ENCODE assay signal across 10 cellular contexts in the genomic region with DNA sequence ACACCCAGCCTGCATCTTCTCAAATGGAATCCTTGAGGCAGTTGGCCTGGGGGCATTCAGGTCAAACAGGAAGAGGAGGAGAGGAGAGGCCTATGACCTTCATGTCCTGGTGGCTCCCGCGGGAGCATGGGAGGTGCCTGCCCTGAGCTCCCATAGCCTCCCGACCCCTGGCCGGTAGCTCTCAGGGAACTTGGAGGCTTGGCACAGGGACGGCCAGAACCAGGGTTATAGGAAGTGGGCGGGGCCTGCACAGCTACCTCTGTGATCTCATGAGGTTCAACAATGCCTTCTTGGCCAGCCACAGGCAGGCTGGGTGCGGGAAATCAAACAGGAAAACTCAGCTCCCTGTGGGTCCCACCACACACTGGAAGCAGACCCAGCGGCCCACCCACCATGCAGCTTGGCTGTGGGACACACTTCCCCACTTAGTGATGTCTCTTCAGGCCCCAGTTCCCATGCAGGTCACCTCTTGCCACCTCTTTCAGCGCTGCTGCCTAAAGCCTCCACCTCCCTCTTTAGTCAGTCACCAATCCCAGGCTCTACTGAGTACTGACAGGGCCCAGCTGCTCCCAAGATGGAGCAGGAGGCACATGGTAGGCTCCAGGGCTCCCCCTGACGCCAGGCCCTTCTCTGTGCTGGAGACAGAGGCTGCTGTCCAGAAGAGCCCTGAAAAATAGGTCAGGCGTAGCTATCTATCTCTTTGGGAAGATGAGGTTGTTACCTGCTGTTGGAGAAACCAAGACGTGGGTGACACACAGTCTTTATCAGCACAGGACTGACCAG. TPM values are rescaled to one million over a fixed set of nuclear protein-coding genes. Genes with fewer than 3 reads are reported as not detected.
A peak's percentile ranks its signal among the peaks of the same experiment; 100 is the strongest.
DNase-seq lines count a peak whose midpoint lies in the region; ATAC-seq and TF ChIP-seq lines count a peak whose summit lies in the region.
"Had no signal": no experiment of that assay in that cellular context is flagged by ENCODE, and none has a peak within 500 bp of the region (broad histone marks: within the 10 kb centered on the region; RNA-seq: fewer than 3 reads in every experiment).

A gene (minus strand): TSS at position 200 of the 783 bp plus-strand sequence. CDS start 1,065 bp downstream, outside the sequence.

- ATAC-seq in HG03196 (IDR thresholded peaks at IDR 0.05; ENCODE audit: unreplicated experiment): no peak

- TF ChIP-seq CTCF in cardiac muscle cell (IDR thresholded peaks at IDR 0.05; ENCODE audit: low read depth, low read length) (peak; percentile 40), type B pancreatic cell (conservative IDR thresholded peaks at IDR 0.05) (no peak)

- no peaks in the 10 kb centered on the region for H3K9me3 ChIP-seq in cardiac muscle cell (ENCODE audit: low read depth)

- no peaks in the 10 kb centered on the region for H3K27me3 ChIP-seq in cardiac muscle cell

- no peaks in the 10 kb centered on the region for H3K9me3 Mint-ChIP-seq in activated naive CD4-positive, alpha-beta T cell treated with anti-CD3 and anti-CD28 coated beads, Interleukin-2, amount 50 U/mL, for 24 hours
- no peaks in the 10 kb centered on the region for H3K9me3 Mint-ChIP-seq in type B pancreatic cell

- in situ Hi-C loops in SK-MEL-5 (cut with HindIII; ENCODE audit: low pct_unique_long_range_greater_than_20kb, low sequenced_read_pairs): no loop called here

- no peaks in the 10 kb centered on the region for H3K27me3 Mint-ChIP-seq in activated naive CD4-positive, alpha-beta T cell treated with anti-CD3 and anti-CD28 coated beads, Interleukin-2, amount 50 U/mL, for 24 hours
- H3K27me3 Mint-ChIP-seq in type B pancreatic cell: no peaks in the 10 kb centered on the region

- no peaks in the 10 kb centered on the region for H3K4me1 ChIP-seq in cardiac muscle cell (ENCODE audit: low read depth)

- H3K4me3 Mint-ChIP-seq in activated naive CD4-positive, alpha-beta T cell treated with anti-CD3 and anti-CD28 coated beads, Interleukin-2, amount 50 U/mL, for 24 hours: no peak within 1 kb of the TSS
- H3K4me3 Mint-ChIP-seq in type B pancreatic cell: no peak within 1 kb of the TSS

- no peak for DNase-seq in activated naive CD4-positive, alpha-beta T cell (lab: John Stamatoyannopoulos, UW)
- DNase-seq in SK-MEL-5 (ENCODE audit: low read depth, low spot score) (peak; percentile 25), cardiac muscle cell (ENCODE audit: low read depth in 1 of 2, low spot score in 1 of 2) (peak; percentile 26 to 69), type B pancreatic cell (ENCODE audit: extremely low spot score, unreplicated experiment) (no peak), NCI-H1930 (lab: John Stamatoyannopoulos, UW) (no peak), RPMI8226 (no peak)
- DNase-seq: COR-L47, NCI-H524 treated with DMSO at 0.1 percent for 48 hours had no signal

- no peak within 1 kb of the TSS for H3K4me3 ChIP-seq in cardiac muscle cell

- H3K4me1 Mint-ChIP-seq in activated naive CD4-positive, alpha-beta T cell treated with anti-CD3 and anti-CD28 coated beads, Interleukin-2, amount 50 U/mL, for 24 hours: peaks cover 5% of the 10 kb centered on the region
- peaks cover 19% of the 10 kb centered on the region for H3K4me1 Mint-ChIP-seq in type B pancreatic cell (ENCODE audit: unreplicated experiment)

- H3K27ac ChIP-seq in cardiac muscle cell: peak within 1 kb of the TSS; percentile 54

- peak within 1 kb of the TSS; percentile 68 for H3K27ac Mint-ChIP-seq in activated naive CD4-positive, alpha-beta T cell treated with anti-CD3 and anti-CD28 coated beads, Interleukin-2, amount 50 U/mL, for 24 hours
- H3K27ac Mint-ChIP-seq in type B pancreatic cell: peak within 1 kb of the TSS; percentile 46

- peaks cover 2% of the 10 kb centered on the region for H3K36me3 Mint-ChIP-seq in activated naive CD4-positive, alpha-beta T cell treated with anti-CD3 and anti-CD28 coated beads, Interleukin-2, amount 50 U/mL, for 24 hours
- peaks cover 7% of the 10 kb centered on the region for H3K36me3 Mint-ChIP-seq in type B pancreatic cell

- peaks cover 6% of the 10 kb centered on the region for H3K36me3 ChIP-seq in cardiac muscle cell

RNA-seq across cellular contexts. Expression of the gene that starts here (rescaled TPM):
- 0.05 and 0.16 TPM in 2 replicates for total RNA-seq in SK-MEL-5 (2014; rRNA removed; shearing (Covaris generic))
- polyA plus RNA-seq in SK-MEL-5 (2015; cell fraction: cytosol; rRNA removed): not detected in 2 replicates
- 0.08 and 0.23 TPM in 2 replicates for polyA plus RNA-seq in SK-MEL-5 (2015; cell fraction: nucleus; rRNA removed)
- total RNA-seq in cardiac muscle cell: 1.5 and 3.0 TPM in 2 replicates
- polyA plus RNA-seq in cardiac muscle cell: 0.73 and 1.0 TPM in 2 replicates
- total RNA-seq in type B pancreatic cell (ENCODE audit: low replicate concordance): 0.14 and 0.60 TPM in 2 replicates

Comparison
In these comparisons a context has a peak if more than half of its experiments do, and no peak if none do; other contexts are left out.
1. Peak in DNase-seq in SK-MEL-5; RNA of the gene not detected or under 1 TPM.
2. DNase-seq: peak in cardiac muscle cell (2 of 2); none in activated naive CD4-positive, alpha-beta T cell (0 of 4), type B pancreatic cell (single experiment), NCI-H1930 (0 of 2) and RPMI8226 (single experiment).